8 cellular contexts compared by ENCODE assay signal in genomic region chr12:57738661-57739237, GRCh38. TPM values are rescaled to one million over a fixed set of nuclear protein-coding genes. Genes with fewer than 3 reads are reported as not detected.
DNase-seq lines count a peak whose midpoint lies in the region; ATAC-seq and FAIRE-seq lines count a peak whose summit lies in the region.

Gene AGAP2 (minus strand): TSS chr12:57738742. CDS start chr12:57738246, 496 bp downstream.

- no peak for ATAC-seq in GM18517 (IDR thresholded peaks at IDR 0.05; ENCODE audit: unreplicated experiment)

- no peak within 1 kb of the TSS for H3K9ac ChIP-seq in SK-N-MC (ENCODE audit: insufficient read length)
- H3K9ac ChIP-seq in skeletal muscle tissue (ENCODE audit: low read depth in 1 of 3, low read length in 3 of 3): peak within 1 kb of the TSS in 1 of 3 donors; percentile 72

- H3K9me3 ChIP-seq in SK-N-MC (ENCODE audit: low read depth, low read length): no peaks in the 10 kb centered on the region
- H3K9me3 ChIP-seq in skeletal muscle tissue (ENCODE audit: control insufficient read depth in 3 of 3, low read length in 3 of 3): no peaks in the 10 kb centered on the region

- DNase-seq in NCI-H1436 (lab: John Stamatoyannopoulos, UW): peak; percentile 26
- no peak for DNase-seq in NCI-H1436 treated with DMSO at 0.1 percent for 48 hours (lab: John Stamatoyannopoulos, UW)
- DNase-seq in SK-N-MC (ENCODE audit: low read depth, low spot score): no peak
- peak; percentile 58 to 59 for DNase-seq in frontal cortex (ENCODE audit: low spot score in 2 of 2)
- no peak for DNase-seq in stimulated activated CD4-positive, alpha-beta T cell treated with anti-CD3 and anti-CD28 coated beads, Interleukin-4, amount 100 ng/mL, for 4 hours
- no peak for DNase-seq in islet precursor cell

- no peaks in the 10 kb centered on the region for H3K36me3 ChIP-seq in SK-N-MC (ENCODE audit: insufficient read depth, low read length)
- H3K36me3 ChIP-seq in skeletal muscle tissue (ENCODE audit: control insufficient read depth in 3 of 3, insufficient read depth in 3 of 3, low read length in 3 of 3): no peaks in the 10 kb centered on the region

- peak within 1 kb of the TSS; percentile 77 for H3K4me3 ChIP-seq in SK-N-MC
- peak within 1 kb of the TSS in 2 of 3 donors; percentile 40 to 54 for H3K4me3 ChIP-seq in skeletal muscle tissue (ENCODE audit: low read length in 3 of 3)

- H3K27ac ChIP-seq in SK-N-MC (no peak within 1 kb of the TSS), skeletal muscle tissue (ENCODE audit: low read depth, low read length) (peak within 1 kb of the TSS; percentile 36)

- no peak for FAIRE-seq in frontal cortex (lab: Jason Lieb, UNC)

- peaks cover 41 to 68% (median 61%) of the 10 kb centered on the region in 3 donors for H3K27me3 ChIP-seq in skeletal muscle tissue (ENCODE audit: control insufficient read depth in 3 of 3, insufficient read depth in 3 of 3, low read length in 3 of 3)

- peaks cover 18 to 34% (median 23%) of the 10 kb centered on the region in 3 donors for H3K4me1 ChIP-seq in skeletal muscle tissue (ENCODE audit: control insufficient read depth in 3 of 3, insufficient read depth in 3 of 3, low read length in 3 of 3)

RNA-seq across cellular contexts. Expression of gene AGAP2, which starts in this region (rescaled TPM):
- total RNA-seq in frontal cortex (25.7 TPM), skeletal muscle tissue (2.1 TPM)

Comparison
In these comparisons a context has a peak if more than half of its experiments do, and no peak if none do; other contexts are left out.
1. DNase-seq: peak in NCI-H1436 (single experiment) and frontal cortex (2 of 2); none in NCI-H1436 treated with DMSO at 0.1 percent for 48 hours (single experiment), SK-N-MC (single experiment), stimulated activated CD4-positive, alpha-beta T cell treated with anti-CD3 and anti-CD28 coated beads, Interleukin-4, amount 100 ng/mL, for 4 hours (0 of 2) and islet precursor cell (single experiment).